Comparison of ENCODE assay signal across 20 cellular contexts in genomic region chr2:33278245-33278943, GRCh38.
DNase-seq lines count a peak whose midpoint lies in the region; ATAC-seq and TF ChIP-seq lines count a peak whose summit lies in the region.
"Had no signal": no experiment of that assay in that cellular context is flagged by ENCODE, and none has a peak within 500 bp of the region (broad histone marks: within the 10 kb centered on the region; RNA-seq: fewer than 3 reads in every experiment).

No MANE protein-coding gene starts in this region.

- DNase-seq in Ammon's horn (ENCODE audit: low spot score) (peak; percentile 13), lower lobe of right lung (no peak), gastrocnemius medialis (peak; percentile 51 to 60), EL (no peak)
- no peak for DNase-seq in effector memory CD8-positive, alpha-beta T cell
- DNase-seq in T-helper 2 cell treated with Interferon-gamma antibody and Interleukin-4, amounts not matched to agents 5 μg/mL and 100 μg/mL, for 36 hours (ENCODE audit: low spot score): no peak
- no peak for DNase-seq in stimulated activated CD4-positive, alpha-beta T cell treated with anti-CD3 and anti-CD28 coated beads, Interleukin-2, amount 100 ng/mL, for 48 hours
- DNase-seq: activated CD4-positive, alpha-beta T cell treated with anti-CD3 and anti-CD28 coated beads, Interleukin-2, amount 10 ng/mL, durations not matched to agents 7 days and 5 days; activated gamma-delta T cell treated with Interleukin-2 at 50 U/mL for 16 hours; endodermal cell; kidney; NCI-H1417 treated with DMSO at 0.1 percent for 48 hours; NCI-H2171; SHP77; stimulated activated CD4-positive, alpha-beta T cell treated with anti-CD3 and anti-CD28 coated beads, Interleukin-1b, Interleukin-23, amount 100 ng/mL, for 48 hours; stimulated activated naive CD8-positive, alpha-beta T cell treated with anti-CD3 and anti-CD28 coated beads, Interleukin-15, Interleukin-2, amounts not matched to agents 100 U/mL and 50 U/mL, for 24 hours had no signal

- no peak for TF ChIP-seq POLR2A in gastrocnemius medialis (IDR thresholded peaks at IDR 0.05)

- peak overlapping the region; percentile 18 for H3K27ac ChIP-seq in lower lobe of right lung
- H3K27ac ChIP-seq in gastrocnemius medialis: peak overlapping the region; percentile 63 to 76 (median 70)
- H3K27ac ChIP-seq: BLaER1, neutrophil had no signal

- H3K36me3 ChIP-seq in lower lobe of right lung (no peaks in the 10 kb centered on the region), gastrocnemius medialis (peaks cover 0 to 13% of the 10 kb centered on the region in 2 donors)
- H3K36me3 ChIP-seq: BLaER1 had no signal

- TF ChIP-seq CTCF in lower lobe of right lung (IDR thresholded peaks at IDR 0.05) (no peak), gastrocnemius medialis (IDR thresholded peaks at IDR 0.05 in 4 of 5, conservative IDR thresholded peaks at IDR 0.05 in 1 of 5) (no peak)

- H3K4me3 Mint-ChIP-seq in effector memory CD8-positive, alpha-beta T cell: no peak overlapping the region
- H3K4me3 Mint-ChIP-seq in T-helper 2 cell treated with Interferon-gamma antibody and Interleukin-4, amounts not matched to agents 5 μg/mL and 100 μg/mL, for 36 hours: no peak overlapping the region
- H3K4me3 Mint-ChIP-seq: activated CD4-positive, alpha-beta T cell treated with anti-CD3 and anti-CD28 coated beads, Interleukin-2, amount 10 ng/mL, durations not matched to agents 7 days and 5 days; central memory CD8-positive, alpha-beta T cell; endodermal cell had no signal

- H3K36me3 Mint-ChIP-seq in effector memory CD8-positive, alpha-beta T cell (ENCODE audit: insufficient read depth): no peaks in the 10 kb centered on the region
- no peaks in the 10 kb centered on the region for H3K36me3 Mint-ChIP-seq in T-helper 2 cell treated with Interferon-gamma antibody and Interleukin-4, amounts not matched to agents 5 μg/mL and 100 μg/mL, for 36 hours (ENCODE audit: low read depth)

- in situ Hi-C loops in gastrocnemius medialis (cut with MboI; ENCODE audit: low sequenced_read_pairs in 4 of 4): loop anchor here in 1 of 4 donors (10.0 kb wide), 1 partner anchor 96 kb away; no protein-coding TSS in a partner anchor

- intact Hi-C loops in lower lobe of right lung (cut with DNase I) (no loop called here), gastrocnemius medialis (cut with DNase I; ENCODE audit: low total_unique reads) (loop anchor here (2.0 kb wide), 1 partner anchor 146 kb away; no protein-coding TSS in a partner anchor)

- no peaks in the 10 kb centered on the region for H3K9me3 ChIP-seq in lower lobe of right lung
- no peaks in the 10 kb centered on the region for H3K9me3 ChIP-seq in gastrocnemius medialis
- H3K9me3 ChIP-seq: BLaER1, neutrophil had no signal

- H3K9me3 Mint-ChIP-seq in effector memory CD8-positive, alpha-beta T cell: no peaks in the 10 kb centered on the region
- no peaks in the 10 kb centered on the region for H3K9me3 Mint-ChIP-seq in T-helper 2 cell treated with Interferon-gamma antibody and Interleukin-4, amounts not matched to agents 5 μg/mL and 100 μg/mL, for 36 hours
- H3K9me3 Mint-ChIP-seq: activated CD4-positive, alpha-beta T cell treated with anti-CD3 and anti-CD28 coated beads, Interleukin-2, amount 10 ng/mL, durations not matched to agents 7 days and 5 days; central memory CD8-positive, alpha-beta T cell; endodermal cell had no signal

- H3K4me1 Mint-ChIP-seq in effector memory CD8-positive, alpha-beta T cell (ENCODE audit: low read depth in 2 of 2): peaks cover 0 to 18% of the 10 kb centered on the region in 2 donors
- no peaks in the 10 kb centered on the region for H3K4me1 Mint-ChIP-seq in T-helper 2 cell treated with Interferon-gamma antibody and Interleukin-4, amounts not matched to agents 5 μg/mL and 100 μg/mL, for 36 hours (ENCODE audit: low read depth)
- H3K4me1 Mint-ChIP-seq: activated CD4-positive, alpha-beta T cell treated with anti-CD3 and anti-CD28 coated beads, Interleukin-2, amount 10 ng/mL, durations not matched to agents 7 days and 5 days; central memory CD8-positive, alpha-beta T cell; endodermal cell had no signal

- H3K4me3 ChIP-seq in lower lobe of right lung (no peak overlapping the region), gastrocnemius medialis (peak overlapping the region in 1 of 4 donors; percentile 12)
- H3K4me3 ChIP-seq: BLaER1 had no signal

- H3K27me3 Mint-ChIP-seq in effector memory CD8-positive, alpha-beta T cell: no peaks in the 10 kb centered on the region
- peaks cover 33% of the 10 kb centered on the region for H3K27me3 Mint-ChIP-seq in T-helper 2 cell treated with Interferon-gamma antibody and Interleukin-4, amounts not matched to agents 5 μg/mL and 100 μg/mL, for 36 hours (ENCODE audit: low read depth)
- H3K27me3 Mint-ChIP-seq: central memory CD8-positive, alpha-beta T cell had no signal

- no peak for ATAC-seq in effector memory CD8-positive, alpha-beta T cell (replicated peaks)
- ATAC-seq in lower lobe of right lung: no peak
- ATAC-seq in gastrocnemius medialis: peak; percentile 78 to 83
- no peak for ATAC-seq in HG03442 (IDR thresholded peaks at IDR 0.05; ENCODE audit: unreplicated experiment)
- ATAC-seq: stimulated activated naive CD8-positive, alpha-beta T cell treated with anti-CD3 and anti-CD28 coated beads, Interleukin-15, Interleukin-2, amounts not matched to agents 100 U/mL and 50 U/mL, for 24 hours had no signal

- H3K4me1 ChIP-seq in lower lobe of right lung (no peaks in the 10 kb centered on the region), gastrocnemius medialis (peaks cover 0 to 15% of the 10 kb centered on the region in 2 donors)
- H3K4me1 ChIP-seq: BLaER1 had no signal

- H3K27ac Mint-ChIP-seq in effector memory CD8-positive, alpha-beta T cell: peak overlapping the region; percentile 7 to 38
- no peak overlapping the region for H3K27ac Mint-ChIP-seq in T-helper 2 cell treated with Interferon-gamma antibody and Interleukin-4, amounts not matched to agents 5 μg/mL and 100 μg/mL, for 36 hours
- H3K27ac Mint-ChIP-seq: activated CD4-positive, alpha-beta T cell treated with anti-CD3 and anti-CD28 coated beads, Interleukin-2, amount 10 ng/mL, durations not matched to agents 7 days and 5 days; endodermal cell had no signal

- no peaks in the 10 kb centered on the region for H3K27me3 ChIP-seq in lower lobe of right lung (ENCODE audit: low read depth)
- H3K27me3 ChIP-seq in gastrocnemius medialis: no peaks in the 10 kb centered on the region
- H3K27me3 ChIP-seq: BLaER1, neutrophil had no signal

Comparison
In these comparisons a context has a peak if more than half of its experiments do, and no peak if none do; other contexts are left out.
1. DNase-seq: peak in Ammon's horn (single experiment) and gastrocnemius medialis (2 of 2); none in effector memory CD8-positive, alpha-beta T cell (0 of 3), lower lobe of right lung (single experiment), EL (single experiment), T-helper 2 cell treated with Interferon-gamma antibody and Interleukin-4, amounts not matched to agents 5 μg/mL and 100 μg/mL, for 36 hours (single experiment) and stimulated activated CD4-positive, alpha-beta T cell treated with anti-CD3 and anti-CD28 coated beads, Interleukin-2, amount 100 ng/mL, for 48 hours (0 of 2).
2. ATAC-seq: peak in gastrocnemius medialis (2 of 2); none in effector memory CD8-positive, alpha-beta T cell (single experiment), lower lobe of right lung (0 of 2) and HG03442 (single experiment).